In genomic region chr7:151248191-151249033, GRCh38 we compare ENCODE assay signal across 8 cellular contexts. TPM values are rescaled to one million over a fixed set of nuclear protein-coding genes. Genes with fewer than 3 reads are reported as not detected.
A peak's percentile ranks its signal among the peaks of the same experiment; 100 is the strongest.
DNase-seq lines count a peak whose midpoint lies in the region; ATAC-seq and TF ChIP-seq lines count a peak whose summit lies in the region.

SMARCD3 (minus strand) TSS chr7:151248694; CDS start chr7:151248562, 132 bp downstream.

- intact Hi-C loops in activated naive CD4-positive, alpha-beta T cell treated with anti-CD3 and anti-CD28 coated beads for 36 hours (cut with micrococcal nuclease): no loop called here

- no peak within 1 kb of the TSS for H3K27ac ChIP-seq in DND-41 (ENCODE audit: low read length)

- no peaks in the 10 kb centered on the region for H3K9me3 ChIP-seq in DND-41 (ENCODE audit: insufficient read depth, low read length, severe bottlenecking)

- H3K36me3 ChIP-seq in DND-41 (ENCODE audit: insufficient read depth, low read length): no peaks in the 10 kb centered on the region

- H3K9me3 Mint-ChIP-seq in activated naive CD4-positive, alpha-beta T cell treated with anti-CD3 and anti-CD28 coated beads for 36 hours: no peaks in the 10 kb centered on the region
- no peaks in the 10 kb centered on the region for H3K9me3 Mint-ChIP-seq in nephron progenitor cell

- peaks cover 49% of the 10 kb centered on the region for H3K4me1 Mint-ChIP-seq in activated naive CD4-positive, alpha-beta T cell treated with anti-CD3 and anti-CD28 coated beads for 36 hours (ENCODE audit: low read depth)
- peaks cover 82% of the 10 kb centered on the region for H3K4me1 Mint-ChIP-seq in nephron progenitor cell

- H3K4me1 ChIP-seq in DND-41 (ENCODE audit: insufficient read depth, low read length): peaks cover 53% of the 10 kb centered on the region

- no peak for TF ChIP-seq POLR2A in NB4 (IDR thresholded peaks at IDR 0.05; ENCODE audit: extremely low read depth, insufficient read length)

- peaks cover 31% of the 10 kb centered on the region for H4K20me1 ChIP-seq in DND-41 (ENCODE audit: insufficient read depth, low read length)

- CTCF ChIA-PET in activated naive CD4-positive, alpha-beta T cell treated with anti-CD3 and anti-CD28 coated beads for 36 hours (lab: Charles Lee): interaction anchor here (0.7 to 6.2 kb wide), 4 partner anchors 26 to 200 kb away, joined by 3 to 97 read pairs (median 4); partner anchors contain the start of gene ABCF2

- H3K27me3 ChIP-seq in DND-41 (ENCODE audit: insufficient read depth, low read length, poor library complexity): peaks cover 89% of the 10 kb centered on the region

- peak within 1 kb of the TSS; percentile 47 for H3K9ac ChIP-seq in DND-41 (ENCODE audit: low read depth, low read length)

- peaks cover 53% of the 10 kb centered on the region for H3K27me3 Mint-ChIP-seq in activated naive CD4-positive, alpha-beta T cell treated with anti-CD3 and anti-CD28 coated beads for 36 hours (ENCODE audit: low read depth)
- H3K27me3 Mint-ChIP-seq in nephron progenitor cell (ENCODE audit: low read depth, poor library complexity): peaks cover 14% of the 10 kb centered on the region

- peak within 1 kb of the TSS; percentile 5 to 57; a peak in 3 of 4 replicates for H3K4me3 ChIP-seq in DND-41 (ENCODE audit: low read depth in 1 of 2, low read length in 2 of 2)
- H3K4me3 ChIP-seq in NB4 (ENCODE audit: low read depth, low read length): peak within 1 kb of the TSS; percentile 43

- peak within 1 kb of the TSS; percentile 80 for H3K4me2 ChIP-seq in DND-41 (ENCODE audit: insufficient read depth, low read length)

- ATAC-seq in DND-41 (ENCODE audit: insufficient read depth, low read depth): peak; percentile 58
- ATAC-seq in GM21529 (IDR thresholded peaks at IDR 0.05; ENCODE audit: unreplicated experiment): no peak
- ATAC-seq in GM19467 (IDR thresholded peaks at IDR 0.05; ENCODE audit: unreplicated experiment): no peak

- no peaks in the 10 kb centered on the region for H3K79me2 ChIP-seq in DND-41 (ENCODE audit: insufficient read depth, low read length)

- H2AFZ ChIP-seq in DND-41 (ENCODE audit: low read depth, low read length): peak within 1 kb of the TSS; percentile 73

- peak; percentile 70 for DNase-seq in DND-41
- DNase-seq in NB4 (ENCODE audit: low read depth): peak; percentile 73
- no peak for DNase-seq in activated naive CD4-positive, alpha-beta T cell treated with anti-CD3 and anti-CD28 coated beads for 36 hours
- peak; percentile 63 for DNase-seq in glomerular visceral epithelial cell (ENCODE audit: extremely low spot score)
- peak; percentile 85 for DNase-seq in nephron progenitor cell
- no peak for DNase-seq in HPDE6-E6E7 (ENCODE audit: extremely low spot score)

- H3K27ac Mint-ChIP-seq in activated naive CD4-positive, alpha-beta T cell treated with anti-CD3 and anti-CD28 coated beads for 36 hours: no peak within 1 kb of the TSS
- H3K27ac Mint-ChIP-seq in nephron progenitor cell: no peak within 1 kb of the TSS

- no peak for TF ChIP-seq CTCF in DND-41 (IDR thresholded peaks at IDR 0.05; ENCODE audit: borderline replicate concordance, extremely low read depth, low read length, poor library complexity, severe bottlenecking)
- TF ChIP-seq CTCF in NB4 (IDR thresholded peaks at IDR 0.05; ENCODE audit: low read depth, low read length): no peak
- TF ChIP-seq CTCF in nephron progenitor cell (IDR thresholded peaks at IDR 0.05): no peak

- H3K36me3 Mint-ChIP-seq in activated naive CD4-positive, alpha-beta T cell treated with anti-CD3 and anti-CD28 coated beads for 36 hours (ENCODE audit: low read depth): no peaks in the 10 kb centered on the region
- no peaks in the 10 kb centered on the region for H3K36me3 Mint-ChIP-seq in nephron progenitor cell (ENCODE audit: low read depth)

- H3K4me3 Mint-ChIP-seq in activated naive CD4-positive, alpha-beta T cell treated with anti-CD3 and anti-CD28 coated beads for 36 hours: peak within 1 kb of the TSS; percentile 47
- H3K4me3 Mint-ChIP-seq in nephron progenitor cell: peak within 1 kb of the TSS; percentile 91

RNA-seq across cellular contexts. Expression of gene SMARCD3, which starts in this region (rescaled TPM):
- total RNA-seq in activated naive CD4-positive, alpha-beta T cell treated with anti-CD3 and anti-CD28 coated beads for 36 hours: 1 to 10 TPM; 4.5 to 5.8 TPM

Comparison
In these comparisons a context has a peak if more than half of its experiments do, and no peak if none do; other contexts are left out.
1. DNase-seq: peak in DND-41 (single experiment), NB4 (single experiment), glomerular visceral epithelial cell (single experiment) and nephron progenitor cell (single experiment); none in activated naive CD4-positive, alpha-beta T cell treated with anti-CD3 and anti-CD28 coated beads for 36 hours (single experiment) and HPDE6-E6E7 (single experiment).